Comparison of ENCODE assay signal across 11 cellular contexts in the genomic region with DNA sequence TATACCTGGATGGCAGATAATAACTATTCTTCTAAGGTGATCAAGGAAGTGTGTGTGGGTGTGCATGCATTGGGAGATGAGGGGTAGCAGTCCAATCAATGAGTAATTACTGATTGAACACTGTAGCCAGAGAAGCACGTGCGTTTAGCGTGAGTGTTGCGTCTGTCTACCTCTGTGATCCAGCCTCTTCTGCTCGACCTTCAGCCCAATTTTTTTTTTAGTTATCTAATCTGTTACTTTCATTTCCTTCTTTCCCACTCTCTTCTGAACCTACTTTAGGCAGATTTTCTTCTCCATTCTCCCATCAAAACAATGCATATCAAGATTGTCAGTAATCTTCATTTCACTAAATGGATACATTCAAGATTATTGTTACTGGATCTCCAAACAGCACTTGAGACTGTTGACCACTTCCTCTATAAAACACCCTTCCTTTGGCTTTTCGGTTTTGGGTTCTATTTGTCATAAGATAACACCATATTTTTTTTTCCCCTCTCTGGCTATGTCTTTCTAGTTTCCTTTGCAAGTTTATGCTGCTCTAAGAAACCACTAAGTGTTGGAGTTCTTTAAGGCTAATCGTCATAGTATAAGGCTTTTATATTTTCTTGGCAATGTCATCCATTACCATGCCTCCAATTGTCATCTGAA. TPM values are rescaled to one million over a fixed set of nuclear protein-coding genes. Genes with fewer than 3 reads are reported as not detected.
DNase-seq lines count a peak whose midpoint lies in the region; ATAC-seq, FAIRE-seq and TF ChIP-seq lines count a peak whose summit lies in the region.
"Had no signal": no experiment of that assay in that cellular context is flagged by ENCODE, and none has a peak within 500 bp of the region (broad histone marks: within the 10 kb centered on the region; RNA-seq: fewer than 3 reads in every experiment).

No MANE protein-coding gene starts in this region.

- H3K4me3 ChIP-seq in SU-DHL-6 (ENCODE audit: insufficient read depth, low read length, poor library complexity, severe bottlenecking) (peak overlapping the region; percentile 21), kidney (ENCODE audit: low read length in 2 of 2) (no peak overlapping the region)
- H3K4me3 ChIP-seq: BLaER1 treated with 17β-estradiol and CSF1 and Interleukin-3, amounts not matched to agents 10 nM and 100 nM had no signal

- no peak for TF ChIP-seq CTCF in SU-DHL-6 (IDR thresholded peaks at IDR 0.05; ENCODE audit: insufficient read depth, low read length, poor library complexity, severe bottlenecking)
- no peak for TF ChIP-seq CTCF in nephron progenitor cell (IDR thresholded peaks at IDR 0.05)
- TF ChIP-seq CTCF in kidney (IDR thresholded peaks at IDR 0.05; ENCODE audit: borderline replicate concordance, extremely low read depth, insufficient read depth) = no peak

- H3K4me1 Mint-ChIP-seq in nephron progenitor cell = no peaks in the 10 kb centered on the region
- H3K4me1 Mint-ChIP-seq in activated T-helper 2 cell treated with anti-CD3 and anti-CD28 coated beads, Interferon-gamma antibody, Interleukin-2, Interleukin-4, amounts not matched to agents 10 μg/mL and 5 μg/mL and 100 μg/mL, durations not matched to agents 14 hours and 24 hours and 36 hours (ENCODE audit: low read depth) = peaks cover 31% of the 10 kb centered on the region
- H3K4me1 Mint-ChIP-seq: neural crest cell had no signal

- intact Hi-C loops in activated T-helper 2 cell treated with anti-CD3 and anti-CD28 coated beads, Interferon-gamma antibody, Interleukin-2, Interleukin-4, amounts not matched to agents 10 μg/mL and 5 μg/mL and 100 μg/mL, durations not matched to agents 14 hours and 24 hours and 36 hours (cut with micrococcal nuclease) = loop anchor here (1.0 to 2.0 kb wide), 6 partner anchors 14 to 98 kb away; a partner anchor contains a TSS
- intact Hi-C loops in kidney (cut with DNase I) = no loop called here

- no peak overlapping the region for H2AFZ ChIP-seq in SU-DHL-6 (ENCODE audit: low read depth, low read length, severe bottlenecking)

- H3K36me3 Mint-ChIP-seq in nephron progenitor cell (ENCODE audit: low read depth) = no peaks in the 10 kb centered on the region
- H3K36me3 Mint-ChIP-seq in activated T-helper 2 cell treated with anti-CD3 and anti-CD28 coated beads, Interferon-gamma antibody, Interleukin-2, Interleukin-4, amounts not matched to agents 10 μg/mL and 5 μg/mL and 100 μg/mL, durations not matched to agents 14 hours and 24 hours and 36 hours (ENCODE audit: low read depth) = peaks cover 24% of the 10 kb centered on the region

- H3K27me3 ChIP-seq in SU-DHL-6 (ENCODE audit: low read length) = no peaks in the 10 kb centered on the region
- H3K27me3 ChIP-seq: BLaER1 treated with 17β-estradiol and CSF1 and Interleukin-3, amounts not matched to agents 10 nM and 100 nM had no signal

- peaks cover 4% of the 10 kb centered on the region for H3K9me3 Mint-ChIP-seq in nephron progenitor cell
- H3K9me3 Mint-ChIP-seq in activated T-helper 2 cell treated with anti-CD3 and anti-CD28 coated beads, Interferon-gamma antibody, Interleukin-2, Interleukin-4, amounts not matched to agents 10 μg/mL and 5 μg/mL and 100 μg/mL, durations not matched to agents 14 hours and 24 hours and 36 hours = no peaks in the 10 kb centered on the region
- H3K9me3 Mint-ChIP-seq: neural crest cell had no signal

- DNase-seq in GDM1 (lab: John Stamatoyannopoulos, UW) (peak; percentile 53), kidney tubule cell (ENCODE audit: low spot score) (no peak), nephron progenitor cell (no peak), kidney (no peak)
- no peak for DNase-seq in activated T-helper 2 cell treated with anti-CD3 and anti-CD28 coated beads, Interferon-gamma antibody, Interleukin-2, Interleukin-4, amounts not matched to agents 10 μg/mL and 5 μg/mL and 100 μg/mL, durations not matched to agents 14 hours and 24 hours and 36 hours (ENCODE audit: low spot score)

- H3K4me2 ChIP-seq in SU-DHL-6 (ENCODE audit: low read depth, low read length, poor library complexity, severe bottlenecking) = peak overlapping the region; percentile 51

- FAIRE-seq in kidney (lab: Jason Lieb, UNC) = no peak
- FAIRE-seq: H1 had no signal

- H3K79me2 ChIP-seq in SU-DHL-6 (ENCODE audit: insufficient read depth, low read length) = peaks cover 95% of the 10 kb centered on the region

- no peak overlapping the region for H3K4me3 Mint-ChIP-seq in nephron progenitor cell
- no peak overlapping the region for H3K4me3 Mint-ChIP-seq in activated T-helper 2 cell treated with anti-CD3 and anti-CD28 coated beads, Interferon-gamma antibody, Interleukin-2, Interleukin-4, amounts not matched to agents 10 μg/mL and 5 μg/mL and 100 μg/mL, durations not matched to agents 14 hours and 24 hours and 36 hours (ENCODE audit: low read depth)
- H3K4me3 Mint-ChIP-seq: neural crest cell had no signal

- H3K4me1 ChIP-seq in kidney (ENCODE audit: control insufficient read depth in 1 of 2, insufficient read depth in 1 of 2, low read depth in 1 of 2, low read length in 2 of 2) = no peaks in the 10 kb centered on the region

- H3K27me3 Mint-ChIP-seq in nephron progenitor cell (ENCODE audit: low read depth, poor library complexity) = no peaks in the 10 kb centered on the region
- no peaks in the 10 kb centered on the region for H3K27me3 Mint-ChIP-seq in activated T-helper 2 cell treated with anti-CD3 and anti-CD28 coated beads, Interferon-gamma antibody, Interleukin-2, Interleukin-4, amounts not matched to agents 10 μg/mL and 5 μg/mL and 100 μg/mL, durations not matched to agents 14 hours and 24 hours and 36 hours (ENCODE audit: low read depth)

- peaks cover 5% of the 10 kb centered on the region; the same call in 1 of the 2 replicates for H3K36me3 ChIP-seq in SU-DHL-6 (ENCODE audit: low read length)
- no peaks in the 10 kb centered on the region for H3K36me3 ChIP-seq in kidney (ENCODE audit: control insufficient read depth in 1 of 2, insufficient read depth in 2 of 2, low read length in 2 of 2)

- H4K20me1 ChIP-seq in SU-DHL-6 (ENCODE audit: low read depth, low read length) = no peaks in the 10 kb centered on the region

- peaks cover 15% of the 10 kb centered on the region for H3F3A ChIP-seq in SU-DHL-6 (ENCODE audit: insufficient read depth)

- no peaks in the 10 kb centered on the region for H3K9me3 ChIP-seq in SU-DHL-6 (ENCODE audit: insufficient read depth, low read length)
- no peaks in the 10 kb centered on the region for H3K9me3 ChIP-seq in kidney (ENCODE audit: control insufficient read depth in 1 of 2, low read length in 2 of 2)

- H3K9me2 ChIP-seq in SU-DHL-6 (replicated peaks; ENCODE audit: insufficient read depth, low read length) = no peaks in the 10 kb centered on the region

- H3K27ac Mint-ChIP-seq in nephron progenitor cell = no peak overlapping the region
- H3K27ac Mint-ChIP-seq in activated T-helper 2 cell treated with anti-CD3 and anti-CD28 coated beads, Interferon-gamma antibody, Interleukin-2, Interleukin-4, amounts not matched to agents 10 μg/mL and 5 μg/mL and 100 μg/mL, durations not matched to agents 14 hours and 24 hours and 36 hours = no peak overlapping the region

- H3K27ac ChIP-seq in SU-DHL-6 (ENCODE audit: low read depth, low read length) (peak overlapping the region; percentile 56), kidney (ENCODE audit: low read depth in 2 of 2, low read length in 2 of 2) (no peak overlapping the region)
- H3K27ac ChIP-seq: BLaER1 treated with 17β-estradiol and CSF1 and Interleukin-3, amounts not matched to agents 10 nM and 100 nM had no signal

- ATAC-seq in GM19463 (IDR thresholded peaks at IDR 0.05; ENCODE audit: unreplicated experiment) = peak; percentile 69
- peak; percentile 82 for ATAC-seq in HG03095 (IDR thresholded peaks at IDR 0.05; ENCODE audit: unreplicated experiment)

- H3K9ac ChIP-seq in SU-DHL-6 (ENCODE audit: low read length) (peak overlapping the region; percentile 9; the same call in 1 of the 2 replicates), kidney (ENCODE audit: low read length in 2 of 2) (no peak overlapping the region)
- H3K9ac ChIP-seq: BLaER1 treated with 17β-estradiol and CSF1 and Interleukin-3, amounts not matched to agents 10 nM and 100 nM had no signal

RNA-seq across cellular contexts. Expression of a gene that starts 41.0 kb away (rescaled TPM):
- total RNA-seq in activated T-helper 2 cell treated with anti-CD3 and anti-CD28 coated beads, Interferon-gamma antibody, Interleukin-2, Interleukin-4, amounts not matched to agents 10 μg/mL and 5 μg/mL and 100 μg/mL, durations not matched to agents 14 hours and 24 hours and 36 hours = 91.5 and 93.2 TPM in 2 replicates
- total RNA-seq in kidney = 21.1 TPM
- 1.2 TPM for polyA plus RNA-seq in kidney (ENCODE audit: insufficient read depth, low read depth, low replicate concordance)
